In genomic region chr11:67592880-67593624, GRCh38 we compare ENCODE assay signal across 24 cellular contexts. TPM values are rescaled to one million over a fixed set of nuclear protein-coding genes. Genes with fewer than 3 reads are reported as not detected.
A peak's percentile ranks its signal among the peaks of the same experiment; 100 is the strongest.
DNase-seq lines count a peak whose midpoint lies in the region; ATAC-seq and TF ChIP-seq lines count a peak whose summit lies in the region.
"Had no signal": no experiment of that assay in that cellular context is flagged by ENCODE, and none has a peak within 500 bp of the region (broad histone marks: within the 10 kb centered on the region; RNA-seq: fewer than 3 reads in every experiment).

No MANE protein-coding gene starts in this region.

- H3K27ac ChIP-seq in thoracic aorta, result peak overlapping the region; percentile 60 to 79
- H3K27ac ChIP-seq: neutrophil, psoas muscle, transverse colon had no signal

- no peaks in the 10 kb centered on the region for H3K36me3 ChIP-seq in thoracic aorta
- peaks cover 12% of the 10 kb centered on the region for H3K36me3 ChIP-seq in HAP-1 (replicated peaks)
- H3K36me3 ChIP-seq: neutrophil, transverse colon had no signal

- TF ChIP-seq CTCF in thoracic aorta (IDR thresholded peaks at IDR 0.05), result no peak

- in situ Hi-C loops in HAP-1 (cut with MboI; ENCODE audit: low sequenced_read_pairs), result no loop called here

- ATAC-seq in esophagus mucosa (peak; percentile 72), thoracic aorta (ENCODE audit: insufficient number of reproducible peaks, low FRiP score, low read depth) (no peak), GM21786 (IDR thresholded peaks at IDR 0.05; ENCODE audit: unreplicated experiment) (no peak)
- ATAC-seq: activated CD8-positive, alpha-beta T cell treated with anti-CD3 and anti-CD28 coated beads, Interleukin-2, amount 10 ng/mL, durations not matched to agents 7 days and 5 days; psoas muscle; stimulated activated naive CD8-positive, alpha-beta T cell treated with anti-CD3 and anti-CD28 coated beads, Interleukin-15, Interleukin-2, amounts not matched to agents 100 U/mL and 50 U/mL, for 24 hours had no signal

- no peaks in the 10 kb centered on the region for H3K9me3 ChIP-seq in thoracic aorta
- 0 out of 2 replicates have a peak, but pooled peaks cover 8% of the 10 kb centered on the region for H3K9me3 ChIP-seq in HAP-1
- H3K9me3 ChIP-seq: MG63, neutrophil, psoas muscle, transverse colon had no signal

- H3K4me1 ChIP-seq in thoracic aorta (ENCODE audit: control insufficient read depth in 1 of 2, low read depth in 2 of 2), result peaks cover 7 to 23% of the 10 kb centered on the region in 2 donors
- no peaks in the 10 kb centered on the region for H3K4me1 ChIP-seq in HAP-1
- H3K4me1 ChIP-seq: psoas muscle, transverse colon had no signal

- H3K27me3 ChIP-seq in thoracic aorta (replicated peaks; ENCODE audit: insufficient read depth) (no peaks in the 10 kb centered on the region), HAP-1 (ENCODE audit: low read depth) (no peaks in the 10 kb centered on the region)
- H3K27me3 ChIP-seq: MG63, neutrophil, transverse colon had no signal

- peak overlapping the region; percentile 7 for H3K4me3 ChIP-seq in thoracic aorta
- H3K4me3 ChIP-seq in HAP-1, result no peak overlapping the region
- H3K4me3 ChIP-seq: lung, MG63, psoas muscle, transverse colon had no signal

- DNase-seq in NCI-H2171 treated with DMSO at 0.1 percent for 48 hours (lab: John Stamatoyannopoulos, UW) (peak; percentile 9), NCI-H2171 (lab: John Stamatoyannopoulos, UW) (no peak), thoracic aorta (ENCODE audit: low spot score) (no peak), HAP-1 (ENCODE audit: low spot score in 2 of 2) (no peak)
- DNase-seq: 8988T; activated CD4-positive, alpha-beta T cell treated with anti-CD3 and anti-CD28 coated beads for 1 hour; activated CD8-positive, alpha-beta T cell treated with anti-CD3 and anti-CD28 coated beads, Interleukin-2, amount 10 ng/mL, durations not matched to agents 7 days and 5 days; activated gamma-delta T cell treated with Interleukin-2 at 50 U/mL for 16 hours; DMS79; MG63; NCI-H1417; NCI-H748 treated with DMSO at 0.1 percent for 48 hours; OCI-M1; psoas muscle; stimulated activated CD4-positive, alpha-beta T cell treated with anti-CD3 and anti-CD28 coated beads, Interleukin-4, amount 100 ng/mL, for 1 hour; stimulated activated naive CD8-positive, alpha-beta T cell treated with anti-CD3 and anti-CD28 coated beads, Interleukin-15, Interleukin-2, amounts not matched to agents 100 U/mL and 50 U/mL, for 24 hours; transverse colon had no signal

RNA-seq across cellular contexts. Expression of gene GSTP1, which starts 9.4 kb away (rescaled TPM):
- total RNA-seq in esophagus mucosa, result 2,342 TPM
- 100 to 1,000 TPM; 272 to 744 TPM for total RNA-seq in thoracic aorta

RNA-seq across cellular contexts. Expression of gene NDUFV1, which starts 13.7 kb away (rescaled TPM):
- total RNA-seq in esophagus mucosa, result 140 TPM
- total RNA-seq in thoracic aorta, result 100 to 1,000 TPM; 240 to 252 TPM

RNA-seq across cellular contexts. Expression of gene NUDT8, which starts 36.7 kb away (rescaled TPM):
- 56.0 TPM for total RNA-seq in esophagus mucosa
- total RNA-seq in thoracic aorta, result 1 to 10 TPM; 5.7 to 6.1 TPM

RNA-seq across cellular contexts. Expression of gene TBX10, which starts 46.5 kb away (rescaled TPM):
- total RNA-seq in esophagus mucosa (not detected), thoracic aorta (not detected)
- total RNA-seq: activated CD8-positive, alpha-beta T cell treated with anti-CD3 and anti-CD28 coated beads, Interleukin-2, amount 10 ng/mL, durations not matched to agents 7 days and 5 days; fibroblast of lung; glomerular endothelial cell; kidney epithelial cell; lung; psoas muscle had no signal

RNA-seq across cellular contexts. Expression of gene ACY3, which starts 57.5 kb away (rescaled TPM):
- total RNA-seq in esophagus mucosa (0.20 TPM), thoracic aorta (not detected)
- total RNA-seq: fibroblast of lung, glomerular endothelial cell, psoas muscle had no signal
